In genomic region chr18:35993013-35993412, GRCh38 we compare ENCODE assay signal across 25 cellular contexts.
"Had no signal": no experiment of that assay in that cellular context is flagged by ENCODE, and none has a peak within 500 bp of the region (broad histone marks: within the 10 kb centered on the region; RNA-seq: fewer than 3 reads in every experiment).

No MANE protein-coding gene starts in this region.

- ATAC-seq: left colon; naive thymus-derived CD4-positive, alpha-beta T cell; natural killer cell treated with Interleukin-12 subunit alpha and Interleukin-12 subunit beta and Interleukin-15 and Interleukin-18, amount 100 ng/mL, for 72 hours; right cardiac atrium; stimulated activated effector memory CD8-positive, alpha-beta T cell treated with anti-CD3 and anti-CD28 coated beads, Interleukin-12 subunit alpha, Interleukin-12 subunit beta, amount 100 ng/mL, for 72 hours; upper lobe of right lung had no signal

- H3K27me3 ChIP-seq: heart right ventricle, hepatocyte, sigmoid colon, spleen, suprapubic skin, tibial artery, upper lobe of right lung had no signal

- H3K36me3 ChIP-seq: ovary, thoracic aorta had no signal

- H3K9me3 ChIP-seq: heart right ventricle, ovary, sigmoid colon, spleen, suprapubic skin, thoracic aorta, tibial artery, upper lobe of right lung had no signal

- H3K4me3 ChIP-seq: heart right ventricle, hepatocyte, lung, ovary, sigmoid colon, spleen, suprapubic skin, thoracic aorta, tibial artery, upper lobe of right lung had no signal

- H3K4me1 ChIP-seq: heart right ventricle, sigmoid colon, spleen, suprapubic skin, tibial artery, upper lobe of right lung had no signal

- H3K27ac ChIP-seq: heart right ventricle, hepatocyte, ovary, sigmoid colon, spleen, suprapubic skin, thoracic aorta, tibial artery, upper lobe of right lung had no signal

- DNase-seq: glutamatergic neuron; islet precursor cell; kidney glomerular epithelial cell; left colon; mesendoderm; naive thymus-derived CD4-positive, alpha-beta T cell; ovary; retina; right cardiac atrium; sigmoid colon; small intestine; spleen; stimulated activated CD4-positive, alpha-beta T cell treated with anti-CD3 and anti-CD28 coated beads, Interleukin-4, amount 100 ng/mL, for 24 hours; stimulated activated naive CD4-positive, alpha-beta T cell; tibial artery; trophoblast cell; upper lobe of right lung had no signal

- FAIRE-seq: urothelium cell line had no signal
